Comparison of ENCODE assay signal across 18 cellular contexts in genomic region chr1:246267896-246268295, GRCh38.
A peak's percentile ranks its signal among the peaks of the same experiment; 100 is the strongest.
DNase-seq lines count a peak whose midpoint lies in the region; ATAC-seq and TF ChIP-seq lines count a peak whose summit lies in the region.
"Had no signal": no experiment of that assay in that cellular context is flagged by ENCODE, and none has a peak within 500 bp of the region (broad histone marks: within the 10 kb centered on the region; RNA-seq: fewer than 3 reads in every experiment).

No MANE protein-coding gene starts in this region.

- H4K8ac ChIP-seq in H9 (replicated peaks; ENCODE audit: insufficient read length, low read depth, low read length), result no peak overlapping the region
- no peak overlapping the region for H4K8ac ChIP-seq in trophoblast cell (ENCODE audit: low read depth, low read length)

- H3K36me3 ChIP-seq in trophoblast cell (ENCODE audit: control insufficient read depth in 1 of 2, insufficient read depth in 2 of 2, low read length in 2 of 2) (peaks cover 0 to 2% of the 10 kb centered on the region in 2 experiments), aorta (ENCODE audit: control insufficient read depth in 1 of 2, insufficient read depth in 2 of 2, low read length in 1 of 2) (no peaks in the 10 kb centered on the region)
- H3K36me3 ChIP-seq: BLaER1 treated with 17β-estradiol and CSF1 and Interleukin-3, amounts not matched to agents 10 nM and 100 nM had no signal

- H3K79me2 ChIP-seq in H9 (ENCODE audit: insufficient read depth, low read length), result no peaks in the 10 kb centered on the region; the same call in 1 of the 2 replicates
- no peaks in the 10 kb centered on the region for H3K79me2 ChIP-seq in trophoblast cell (ENCODE audit: control insufficient read depth, insufficient read depth, low read length, poor library complexity)

- H3K4me2 ChIP-seq in H9 (ENCODE audit: insufficient read depth, insufficient read length, low read length) (no peak overlapping the region), trophoblast cell (ENCODE audit: low read length) (peak overlapping the region; percentile 44)
- H3K4me2 ChIP-seq: A549; BLaER1 treated with 17β-estradiol and CSF1 and Interleukin-3, amounts not matched to agents 10 nM and 100 nM had no signal

- no peak overlapping the region for H3K9ac ChIP-seq in H9 (ENCODE audit: extremely low read depth, insufficient read length, low read length)
- no peak overlapping the region for H3K9ac ChIP-seq in trophoblast cell (ENCODE audit: low read length)
- H3K9ac ChIP-seq: BLaER1 treated with 17β-estradiol and CSF1 and Interleukin-3, amounts not matched to agents 10 nM and 100 nM had no signal

- no peak overlapping the region for H3K23ac ChIP-seq in H9 (ENCODE audit: insufficient read length, low read depth, low read length)
- no peak overlapping the region for H3K23ac ChIP-seq in trophoblast cell (ENCODE audit: low read length)

- no peak overlapping the region for H3K56ac ChIP-seq in H9 (ENCODE audit: insufficient read length, low read depth, low read length)

- H2BK15ac ChIP-seq in H9 (ENCODE audit: low read depth, low read length), result no peak overlapping the region

- no peak overlapping the region for H4K12ac ChIP-seq in trophoblast cell (ENCODE audit: low read depth, low read length)

- H2BK5ac ChIP-seq in H9 (ENCODE audit: insufficient read length, low read length), result no peak overlapping the region
- peak overlapping the region; percentile 76 for H2BK5ac ChIP-seq in trophoblast cell (ENCODE audit: low read depth, low read length, poor library complexity)

- H3K27me3 Mint-ChIP-seq in H9 (ENCODE audit: low read depth), result no peaks in the 10 kb centered on the region
- no peaks in the 10 kb centered on the region for H3K27me3 Mint-ChIP-seq in WTC11 (ENCODE audit: low read depth)

- no peaks in the 10 kb centered on the region for H4K20me1 ChIP-seq in H9 (ENCODE audit: control insufficient read depth, insufficient read depth, insufficient read length)
- H4K20me1 ChIP-seq: BLaER1 treated with 17β-estradiol and CSF1 and Interleukin-3, amounts not matched to agents 10 nM and 100 nM had no signal

- H3K4me3 ChIP-seq in trophoblast cell (ENCODE audit: low read depth, low read length) (no peak overlapping the region), aorta (ENCODE audit: low read length in 2 of 2) (no peak overlapping the region)
- H3K4me3 ChIP-seq: A549; BLaER1 treated with 17β-estradiol and CSF1 and Interleukin-3, amounts not matched to agents 10 nM and 100 nM; SK-N-MC had no signal

- no peak overlapping the region for H4K5ac ChIP-seq in H9 (ENCODE audit: insufficient read length, low read depth, low read length)

- H3K27ac Mint-ChIP-seq in H9 (peak overlapping the region in 2 of 3 experiments; percentile 13 to 35; a peak in 6 of 7 replicates), WTC11 (peak overlapping the region; percentile 16)

- H3K27me3 ChIP-seq in H9 (ENCODE audit: insufficient read depth, low read length) (no peaks in the 10 kb centered on the region), trophoblast cell (ENCODE audit: insufficient read depth, low read length) (no peaks in the 10 kb centered on the region), aorta (ENCODE audit: control insufficient read depth in 1 of 2, insufficient read depth in 2 of 2, low read length in 1 of 2) (no peaks in the 10 kb centered on the region)
- H3K27me3 ChIP-seq: BLaER1 treated with 17β-estradiol and CSF1 and Interleukin-3, amounts not matched to agents 10 nM and 100 nM had no signal

- H3K9me3 ChIP-seq in H9 (ENCODE audit: control insufficient read depth, low read depth, low read length), result no peaks in the 10 kb centered on the region
- no peaks in the 10 kb centered on the region for H3K9me3 ChIP-seq in trophoblast cell (ENCODE audit: insufficient read depth, low read depth, low read length)
- no peaks in the 10 kb centered on the region for H3K9me3 ChIP-seq in aorta (ENCODE audit: control insufficient read depth, low read length)
- H3K9me3 ChIP-seq: A549; BLaER1 treated with 17β-estradiol and CSF1 and Interleukin-3, amounts not matched to agents 10 nM and 100 nM had no signal

- CTCF ChIA-PET in WTC11 (lab: Charles Lee), result interaction anchor here (0.6 kb wide), 1 partner anchor 169 kb away, joined by 4 read pairs; no protein-coding TSS in a partner anchor

- TF ChIP-seq CTCF in H9 (conservative IDR thresholded peaks at IDR 0.05) (no peak), WTC11 (IDR thresholded peaks at IDR 0.05) (no peak)

- H3K36me3 Mint-ChIP-seq in H9 (ENCODE audit: insufficient read depth in 1 of 3, low read depth in 3 of 3) (no peaks in the 10 kb centered on the region), WTC11 (no peaks in the 10 kb centered on the region)

- H2AK5ac ChIP-seq in H9 (ENCODE audit: insufficient read length, low read length), result no peak overlapping the region
- no peak overlapping the region for H2AK5ac ChIP-seq in trophoblast cell (ENCODE audit: low read length)

- no peak overlapping the region for H2BK120ac ChIP-seq in H9 (ENCODE audit: low read depth, low read length, poor library complexity, severe bottlenecking)
- peak overlapping the region; percentile 52 for H2BK120ac ChIP-seq in trophoblast cell (ENCODE audit: insufficient read depth, low read length, poor library complexity)

- H3K4me1 Mint-ChIP-seq in H9 (peaks cover 10 to 17% of the 10 kb centered on the region in 2 experiments), WTC11 (peaks cover 16% of the 10 kb centered on the region)

- H3K4me1 ChIP-seq in H9 (ENCODE audit: insufficient read depth, low read length) (no peaks in the 10 kb centered on the region; the same call in 1 of the 2 replicates), trophoblast cell (ENCODE audit: control insufficient read depth in 1 of 2, insufficient read depth in 2 of 2, low read length in 2 of 2) (peaks cover 0 to 6% of the 10 kb centered on the region in 2 experiments), aorta (ENCODE audit: control insufficient read depth in 1 of 2, insufficient read depth in 2 of 2, low read length in 2 of 2) (no peaks in the 10 kb centered on the region)
- H3K4me1 ChIP-seq: A549; BLaER1 treated with 17β-estradiol and CSF1 and Interleukin-3, amounts not matched to agents 10 nM and 100 nM had no signal

- POLR2A ChIA-PET in WTC11 (lab: Charles Lee), result no interaction called here

- H3K27ac ChIP-seq in H9 (ENCODE audit: insufficient read length, low read depth, low read length) (no peak overlapping the region), trophoblast cell (ENCODE audit: low read depth, low read length) (peak overlapping the region; percentile 99), aorta (ENCODE audit: low read depth in 1 of 2, low read length in 2 of 2) (no peak overlapping the region)
- H3K27ac ChIP-seq: A549; BLaER1 treated with 17β-estradiol and CSF1 and Interleukin-3, amounts not matched to agents 10 nM and 100 nM; SK-N-MC had no signal

- intact Hi-C loops in aorta (cut with DNase I), result no loop called here

- H3K9me3 Mint-ChIP-seq in H9 (no peaks in the 10 kb centered on the region), WTC11 (no peaks in the 10 kb centered on the region)

- H3K14ac ChIP-seq in H9 (ENCODE audit: insufficient read depth, low read length), result no peak overlapping the region
- no peak overlapping the region for H3K14ac ChIP-seq in trophoblast cell (ENCODE audit: low read length)

- no peak overlapping the region for H2BK20ac ChIP-seq in H9 (ENCODE audit: low read depth, low read length, poor library complexity, severe bottlenecking)

- no peaks in the 10 kb centered on the region for H3K23me2 ChIP-seq in H9 (ENCODE audit: insufficient read length, low read depth, low read length, poor library complexity, severe bottlenecking)

- no peak overlapping the region for H3T11ph ChIP-seq in H9 (ENCODE audit: low read length)

- peak; percentile 30 for DNase-seq in H9
- DNase-seq in WTC11 (ENCODE audit: low spot score), result no peak
- DNase-seq in iPS DF 19.7 (ENCODE audit: low read depth, low spot score), result peak; percentile 7
- DNase-seq in trophoblast cell, result peak; percentile 50 to 74
- no peak for DNase-seq in aorta
- no peak for DNase-seq in stimulated activated CD4-positive, alpha-beta T cell treated with anti-CD3 and anti-CD28 coated beads, Interleukin-2, amount 100 ng/mL, for 24 hours
- DNase-seq in kidney tubule cell (ENCODE audit: low spot score), result no peak
- DNase-seq in NCI-H1105 (lab: John Stamatoyannopoulos, UW), result no peak
- DNase-seq: DMS153, H7, KG1, NCI-H1436 treated with DMSO at 0.1 percent for 48 hours, NCI-H2227 treated with DMSO at 0.1 percent for 48 hours, NCI-H524 treated with DMSO at 0.1 percent for 48 hours had no signal

- H2BK12ac ChIP-seq in H9 (ENCODE audit: insufficient read length, low read depth, low read length) (no peak overlapping the region), trophoblast cell (ENCODE audit: low read length) (no peak overlapping the region)

- H4K91ac ChIP-seq in H9 (ENCODE audit: insufficient read length, low read depth, low read length), result no peak overlapping the region
- H4K91ac ChIP-seq in trophoblast cell (ENCODE audit: low read depth, low read length), result peak overlapping the region; percentile 26

- peak; percentile 34 for ATAC-seq in WTC11
- no peak for ATAC-seq in aorta (ENCODE audit: low FRiP score)
- ATAC-seq: A549, Panc1 had no signal

- H2AFZ ChIP-seq in H9 (ENCODE audit: low read length) (no peak overlapping the region), trophoblast cell (ENCODE audit: insufficient read depth, low read length, poor library complexity) (no peak overlapping the region)

- H3K4ac ChIP-seq in H9 (ENCODE audit: low read depth, low read length) (no peak overlapping the region), trophoblast cell (ENCODE audit: low read depth, low read length) (no peak overlapping the region)

- H3K4me3 Mint-ChIP-seq in H9 (no peak overlapping the region), WTC11 (no peak overlapping the region)

- H3K79me1 ChIP-seq in H9 (ENCODE audit: insufficient read depth, low read depth, low read length, poor library complexity, severe bottlenecking) (no peaks in the 10 kb centered on the region), trophoblast cell (ENCODE audit: low read length) (peaks cover 16% of the 10 kb centered on the region)

- no CpG with 5 or more reads among the region's 5 CpGs for WGBS in H9 (ENCODE audit: extremely low coverage, insufficient read length, low lambda C conversion rate)
- WGBS in trophoblast cell (ENCODE audit: extremely low coverage, insufficient coverage, insufficient read length), result no CpG with 5 or more reads among the region's 5 CpGs
- WGBS in aorta, 2 donors, result 81 to 84% methylated on average over 5 of the region's 5 CpGs

- H3K18ac ChIP-seq in H9 (ENCODE audit: insufficient read length, low read depth, low read length) (no peak overlapping the region), trophoblast cell (ENCODE audit: low read length) (no peak overlapping the region)

TF ChIP-seq in WTC11, 78 proteins besides CTCF, POLR2A, EP300 and RAD21 (continues in another document):
- no peak for TF ChIP-seq PRRX2 (CRISPR knock-in tag; IDR thresholded peaks at IDR 0.05)
- no peak for TF ChIP-seq NR3C1 (CRISPR knock-in tag; conservative IDR thresholded peaks at IDR 0.05; ENCODE audit: low read depth)

Comparison
In these comparisons a context has a peak if more than half of its experiments do, and no peak if none do; other contexts are left out.
1. DNase-seq: peak in H9 (single experiment), iPS DF 19.7 (single experiment) and trophoblast cell (2 of 2); none in WTC11 (single experiment), aorta (0 of 2), stimulated activated CD4-positive, alpha-beta T cell treated with anti-CD3 and anti-CD28 coated beads, Interleukin-2, amount 100 ng/mL, for 24 hours (0 of 2), kidney tubule cell (single experiment) and NCI-H1105 (single experiment).